Comparison of ENCODE assay signal across 19 cellular contexts in genomic region chr1:173395762-173396161, GRCh38.
DNase-seq lines count a peak whose midpoint lies in the region; ATAC-seq and TF ChIP-seq lines count a peak whose summit lies in the region.
"Had no signal": no experiment of that assay in that cellular context is flagged by ENCODE, and none has a peak within 500 bp of the region (broad histone marks: within the 10 kb centered on the region; RNA-seq: fewer than 3 reads in every experiment).

No MANE protein-coding gene starts in this region.

- H3K4me3 Mint-ChIP-seq in CD4-positive, alpha-beta memory T cell: no peak overlapping the region
- H3K4me3 Mint-ChIP-seq in activated CD8-positive, alpha-beta memory T cell treated with anti-CD3 and anti-CD28 coated beads, Interleukin-2, amount 10 ng/mL, durations not matched to agents 7 days and 5 days: no peak overlapping the region
- H3K4me3 Mint-ChIP-seq: CD4-positive, CD25-positive, alpha-beta regulatory T cell; HFFc6 had no signal

- H3K36me3 ChIP-seq in PC-3 (ENCODE audit: low read depth, low read length) (no peaks in the 10 kb centered on the region), H7 (replicated peaks; ENCODE audit: control insufficient read depth, insufficient read depth, low read length) (no peaks in the 10 kb centered on the region)
- no peaks in the 10 kb centered on the region for H3K36me3 ChIP-seq in CD4-positive, alpha-beta memory T cell (ENCODE audit: insufficient read depth, low read length)
- H3K36me3 ChIP-seq: BLaER1 treated with 17β-estradiol and CSF1 and Interleukin-3, amounts not matched to agents 10 nM and 100 nM; HAP-1 had no signal

- H2AFZ ChIP-seq in PC-3 (ENCODE audit: low read length): no peak overlapping the region

- CTCF ChIA-PET in PC-3 (lab: Charles Lee): no interaction called here
- CTCF ChIA-PET in CD4-positive, alpha-beta memory T cell (lab: Charles Lee; ENCODE audit: partially characterized antibody): no interaction called here
- CTCF ChIA-PET in activated CD8-positive, alpha-beta memory T cell treated with anti-CD3 and anti-CD28 coated beads, Interleukin-2, amount 10 ng/mL, durations not matched to agents 7 days and 5 days (lab: Charles Lee): interaction anchor here (0.7 kb wide), 1 partner anchor 675 kb away, joined by 3 read pairs; no protein-coding TSS in a partner anchor

- no peak overlapping the region for H3K27ac Mint-ChIP-seq in CD4-positive, alpha-beta memory T cell
- H3K27ac Mint-ChIP-seq in activated CD8-positive, alpha-beta memory T cell treated with anti-CD3 and anti-CD28 coated beads, Interleukin-2, amount 10 ng/mL, durations not matched to agents 7 days and 5 days: no peak overlapping the region
- H3K27ac Mint-ChIP-seq: CD4-positive, CD25-positive, alpha-beta regulatory T cell; HFFc6 had no signal

- no peak overlapping the region for H3K4me3 ChIP-seq in PC-3 (ENCODE audit: low read length)
- no peak overlapping the region for H3K4me3 ChIP-seq in epithelial cell of esophagus (ENCODE audit: low read length)
- no peak overlapping the region for H3K4me3 ChIP-seq in CD4-positive, alpha-beta memory T cell (ENCODE audit: low read length in 2 of 2)
- H3K4me3 ChIP-seq in H7 (ENCODE audit: insufficient read depth, low read depth, low read length): no peak overlapping the region
- H3K4me3 ChIP-seq: BLaER1 treated with 17β-estradiol and CSF1 and Interleukin-3, amounts not matched to agents 10 nM and 100 nM; GM12878; HAP-1 had no signal

- BruUV-seq in PC-3 (replicated peaks; lab: Mats Ljungman, UMichigan): no TSS peak

- no peaks in the 10 kb centered on the region for H3F3A ChIP-seq in PC-3 (ENCODE audit: low read length, unreplicated experiment)

- peaks cover 11% of the 10 kb centered on the region for H3K4me1 ChIP-seq in PC-3 (ENCODE audit: insufficient read depth, low read length)
- no peaks in the 10 kb centered on the region for H3K4me1 ChIP-seq in CD4-positive, alpha-beta memory T cell (ENCODE audit: insufficient read depth, low read length)
- H3K4me1 ChIP-seq: BLaER1 treated with 17β-estradiol and CSF1 and Interleukin-3, amounts not matched to agents 10 nM and 100 nM; HAP-1 had no signal

- no peak overlapping the region for H3K9ac ChIP-seq in PC-3 (ENCODE audit: low read length)
- H3K9ac ChIP-seq: BLaER1 treated with 17β-estradiol and CSF1 and Interleukin-3, amounts not matched to agents 10 nM and 100 nM had no signal

- H3K4me1 Mint-ChIP-seq in CD4-positive, alpha-beta memory T cell: no peaks in the 10 kb centered on the region
- H3K4me1 Mint-ChIP-seq in activated CD8-positive, alpha-beta memory T cell treated with anti-CD3 and anti-CD28 coated beads, Interleukin-2, amount 10 ng/mL, durations not matched to agents 7 days and 5 days: no peaks in the 10 kb centered on the region
- H3K4me1 Mint-ChIP-seq: CD4-positive, CD25-positive, alpha-beta regulatory T cell had no signal

- intact Hi-C loops in PC-3 (cut with micrococcal nuclease): no loop called here
- intact Hi-C loops in CD4-positive, alpha-beta memory T cell (cut with micrococcal nuclease): no loop called here

- no peaks in the 10 kb centered on the region for H3K9me3 ChIP-seq in PC-3 (ENCODE audit: low read length)
- no peaks in the 10 kb centered on the region for H3K9me3 ChIP-seq in CD4-positive, alpha-beta memory T cell (ENCODE audit: control insufficient read depth in 1 of 2, low read length in 2 of 2)
- H3K9me3 ChIP-seq: BLaER1 treated with 17β-estradiol and CSF1 and Interleukin-3, amounts not matched to agents 10 nM and 100 nM; HAP-1 had no signal

- no peak overlapping the region for H3K27ac ChIP-seq in PC-3 (ENCODE audit: low read length)
- H3K27ac ChIP-seq in CD4-positive, alpha-beta memory T cell (ENCODE audit: low read depth, low read length): no peak overlapping the region
- H3K27ac ChIP-seq: BLaER1 treated with 17β-estradiol and CSF1 and Interleukin-3, amounts not matched to agents 10 nM and 100 nM; HL-60 had no signal

- ATAC-seq in PC-3: no peak
- ATAC-seq in activated CD8-positive, alpha-beta memory T cell treated with anti-CD3 and anti-CD28 coated beads, Interleukin-2, amount 10 ng/mL, durations not matched to agents 7 days and 5 days: no peak
- ATAC-seq: GM12878 had no signal

- no peaks in the 10 kb centered on the region for H4K20me1 ChIP-seq in PC-3 (ENCODE audit: low read length)
- H4K20me1 ChIP-seq: BLaER1 treated with 17β-estradiol and CSF1 and Interleukin-3, amounts not matched to agents 10 nM and 100 nM had no signal

- H3K27me3 ChIP-seq in PC-3 (ENCODE audit: low read length): no peaks in the 10 kb centered on the region
- no peaks in the 10 kb centered on the region for H3K27me3 ChIP-seq in CD4-positive, alpha-beta memory T cell (ENCODE audit: insufficient read depth, low read length)
- no peaks in the 10 kb centered on the region for H3K27me3 ChIP-seq in H7 (ENCODE audit: control insufficient read depth, insufficient read depth, low read length)
- H3K27me3 ChIP-seq: BLaER1 treated with 17β-estradiol and CSF1 and Interleukin-3, amounts not matched to agents 10 nM and 100 nM had no signal

- H3K79me2 ChIP-seq in PC-3 (ENCODE audit: low read length): no peaks in the 10 kb centered on the region

- H3K9me3 Mint-ChIP-seq in CD4-positive, alpha-beta memory T cell: no peaks in the 10 kb centered on the region
- H3K9me3 Mint-ChIP-seq in activated CD8-positive, alpha-beta memory T cell treated with anti-CD3 and anti-CD28 coated beads, Interleukin-2, amount 10 ng/mL, durations not matched to agents 7 days and 5 days (ENCODE audit: low read depth): peaks cover 2% of the 10 kb centered on the region
- H3K9me3 Mint-ChIP-seq: CD4-positive, CD25-positive, alpha-beta regulatory T cell; HFFc6 had no signal

- TF ChIP-seq CTCF in PC-3 (conservative IDR thresholded peaks at IDR 0.05; ENCODE audit: low read depth, low read length) (no peak), epithelial cell of esophagus (IDR thresholded peaks at IDR 0.05; ENCODE audit: insufficient read depth, low read depth, low read length, missing control alignments) (no peak)

- peaks cover 8 to 33% of the 10 kb centered on the region in 2 donors for H3K36me3 Mint-ChIP-seq in CD4-positive, alpha-beta memory T cell
- peaks cover 1% of the 10 kb centered on the region for H3K36me3 Mint-ChIP-seq in activated CD8-positive, alpha-beta memory T cell treated with anti-CD3 and anti-CD28 coated beads, Interleukin-2, amount 10 ng/mL, durations not matched to agents 7 days and 5 days

- DNase-seq in A172 (ENCODE audit: low spot score) (peak; percentile 11), PC-3 (peak; percentile 45), epithelial cell of esophagus (ENCODE audit: low read depth) (peak; percentile 61), islet precursor cell (peak; percentile 48), H7 (no peak)
- DNase-seq in CD4-positive, alpha-beta memory T cell: no peak
- no peak for DNase-seq in activated CD8-positive, alpha-beta memory T cell treated with anti-CD3 and anti-CD28 coated beads, Interleukin-2, amount 10 ng/mL, durations not matched to agents 7 days and 5 days
- DNase-seq: 8988T; ACHN; Calu3; CD4-positive, CD25-positive, alpha-beta regulatory T cell; DMS79; GOT3; HFFc6; IMR-90 had no signal

- H3K4me2 ChIP-seq in PC-3 (ENCODE audit: low read length): no peak overlapping the region
- H3K4me2 ChIP-seq: BLaER1 treated with 17β-estradiol and CSF1 and Interleukin-3, amounts not matched to agents 10 nM and 100 nM had no signal

- H3K9me2 ChIP-seq in PC-3 (replicated peaks; ENCODE audit: low read length): 0 out of 2 replicates have a peak, but pooled peaks cover 4% of the 10 kb centered on the region

- POLR2A ChIA-PET in PC-3 (lab: Charles Lee; ENCODE audit: unreplicated experiment): no interaction called here
- POLR2A ChIA-PET in CD4-positive, alpha-beta memory T cell (lab: Charles Lee; ENCODE audit: partially characterized antibody): interaction anchor here (0.7 kb wide), 1 partner anchor 872 kb away, joined by 3 read pairs; no protein-coding TSS in a partner anchor

- no peaks in the 10 kb centered on the region for H3K27me3 Mint-ChIP-seq in CD4-positive, alpha-beta memory T cell
- no peaks in the 10 kb centered on the region for H3K27me3 Mint-ChIP-seq in activated CD8-positive, alpha-beta memory T cell treated with anti-CD3 and anti-CD28 coated beads, Interleukin-2, amount 10 ng/mL, durations not matched to agents 7 days and 5 days
- H3K27me3 Mint-ChIP-seq: CD4-positive, CD25-positive, alpha-beta regulatory T cell had no signal

Comparison
In these comparisons a context has a peak if more than half of its experiments do, and no peak if none do; other contexts are left out.
1. DNase-seq: peak in A172 (single experiment), PC-3 (single experiment), epithelial cell of esophagus (single experiment) and islet precursor cell (single experiment); none in CD4-positive, alpha-beta memory T cell (0 of 5), H7 (single experiment) and activated CD8-positive, alpha-beta memory T cell treated with anti-CD3 and anti-CD28 coated beads, Interleukin-2, amount 10 ng/mL, durations not matched to agents 7 days and 5 days (single experiment).